Comparison of ENCODE assay signal across 19 cellular contexts in genomic region chr1:187054862-187055757, GRCh38.
"Had no signal": no experiment of that assay in that cellular context is flagged by ENCODE, and none has a peak within 500 bp of the region (broad histone marks: within the 10 kb centered on the region; RNA-seq: fewer than 3 reads in every experiment).

No MANE protein-coding gene starts in this region.

- ATAC-seq: activated naive CD8-positive, alpha-beta T cell treated with anti-CD3 and anti-CD28 coated beads, Interleukin-2, amount 50 U/mL, for 24 hours; effector memory CD8-positive, alpha-beta T cell; gastrocnemius medialis; heart left ventricle; natural killer cell treated with Interleukin-12 subunit alpha and Interleukin-12 subunit beta and Interleukin-15 and Interleukin-18, amount 100 ng/mL, for 72 hours; stimulated activated naive CD8-positive, alpha-beta T cell treated with anti-CD3 and anti-CD28 coated beads, Interleukin-15, Interleukin-2, amounts not matched to agents 100 U/mL and 50 U/mL, for 24 hours had no signal

- H3K27ac Mint-ChIP-seq: activated naive CD4-positive, alpha-beta T cell treated with anti-CD3 and anti-CD28 coated beads for 36 hours; activated naive CD8-positive, alpha-beta T cell treated with anti-CD3 and anti-CD28 coated beads, Interleukin-2, amount 50 U/mL, for 24 hours; activated T-helper 2 cell treated with anti-CD3 and anti-CD28 coated beads, Interferon-gamma antibody, Interleukin-2, Interleukin-4, amounts not matched to agents 10 μg/mL and 5 μg/mL and 100 μg/mL, durations not matched to agents 14 hours and 24 hours and 36 hours; immature natural killer cell; natural killer cell treated with Interleukin-12 subunit alpha and Interleukin-12 subunit beta and Interleukin-15 and Interleukin-18, amount 100 ng/mL, for 72 hours had no signal

- H3K4me3 Mint-ChIP-seq: activated naive CD4-positive, alpha-beta T cell treated with anti-CD3 and anti-CD28 coated beads for 36 hours; activated naive CD8-positive, alpha-beta T cell treated with anti-CD3 and anti-CD28 coated beads, Interleukin-2, amount 50 U/mL, for 24 hours; effector memory CD8-positive, alpha-beta T cell; immature natural killer cell; natural killer cell treated with Interleukin-12 subunit alpha and Interleukin-12 subunit beta and Interleukin-15 and Interleukin-18, amount 100 ng/mL, for 72 hours had no signal

- H3K9me3 Mint-ChIP-seq: activated naive CD4-positive, alpha-beta T cell treated with anti-CD3 and anti-CD28 coated beads for 36 hours; activated naive CD8-positive, alpha-beta T cell treated with anti-CD3 and anti-CD28 coated beads, Interleukin-2, amount 50 U/mL, for 24 hours; activated T-helper 2 cell treated with anti-CD3 and anti-CD28 coated beads, Interferon-gamma antibody, Interleukin-2, Interleukin-4, amounts not matched to agents 10 μg/mL and 5 μg/mL and 100 μg/mL, durations not matched to agents 14 hours and 24 hours and 36 hours; effector memory CD8-positive, alpha-beta T cell; natural killer cell treated with Interleukin-12 subunit alpha and Interleukin-12 subunit beta and Interleukin-15 and Interleukin-18, amount 100 ng/mL, for 72 hours had no signal

- H3K27me3 Mint-ChIP-seq: effector memory CD8-positive, alpha-beta T cell; natural killer cell treated with Interleukin-12 subunit alpha and Interleukin-12 subunit beta and Interleukin-15 and Interleukin-18, amount 100 ng/mL, for 72 hours had no signal

- H3K36me3 Mint-ChIP-seq: immature natural killer cell; natural killer cell treated with Interleukin-12 subunit alpha and Interleukin-12 subunit beta and Interleukin-15 and Interleukin-18, amount 100 ng/mL, for 72 hours had no signal

- DNase-seq: activated CD4-positive, CD25-positive, alpha-beta regulatory T cell treated with anti-CD3 and anti-CD28 coated beads, Interleukin-2, amount 50 U/mL, for 72 hours; activated naive CD4-positive, alpha-beta T cell treated with anti-CD3 and anti-CD28 coated beads for 36 hours; activated naive CD8-positive, alpha-beta T cell treated with anti-CD3 and anti-CD28 coated beads, Interleukin-2, amount 50 U/mL, for 24 hours; activated T-cell treated with anti-CD3 and anti-CD28 coated beads, Interleukin-2, amount 50 U/mL, for 1 hour; dermis blood vessel endothelial cell; effector memory CD8-positive, alpha-beta T cell; gastrocnemius medialis; heart left ventricle; immature natural killer cell; mesendoderm; stimulated activated CD4-positive, alpha-beta T cell treated with anti-CD3 and anti-CD28 coated beads, Interleukin-4, amount 100 ng/mL, for 4 hours; stimulated activated CD8-positive, alpha-beta memory T cell treated with anti-CD3 and anti-CD28 coated beads, Interleukin-4, amount 100 ng/mL, for 48 hours; stimulated activated naive CD8-positive, alpha-beta T cell treated with anti-CD3 and anti-CD28 coated beads, Interleukin-15, Interleukin-2, amounts not matched to agents 100 U/mL and 50 U/mL, for 24 hours; T-helper 9 cell; transverse colon had no signal

- H3K4me1 Mint-ChIP-seq: activated naive CD8-positive, alpha-beta T cell treated with anti-CD3 and anti-CD28 coated beads, Interleukin-2, amount 50 U/mL, for 24 hours; immature natural killer cell had no signal

- H3K4me3 ChIP-seq: ascending aorta, breast epithelium, gastrocnemius medialis, heart left ventricle, transverse colon had no signal
